18 cellular contexts compared by ENCODE assay signal in the genomic region with DNA sequence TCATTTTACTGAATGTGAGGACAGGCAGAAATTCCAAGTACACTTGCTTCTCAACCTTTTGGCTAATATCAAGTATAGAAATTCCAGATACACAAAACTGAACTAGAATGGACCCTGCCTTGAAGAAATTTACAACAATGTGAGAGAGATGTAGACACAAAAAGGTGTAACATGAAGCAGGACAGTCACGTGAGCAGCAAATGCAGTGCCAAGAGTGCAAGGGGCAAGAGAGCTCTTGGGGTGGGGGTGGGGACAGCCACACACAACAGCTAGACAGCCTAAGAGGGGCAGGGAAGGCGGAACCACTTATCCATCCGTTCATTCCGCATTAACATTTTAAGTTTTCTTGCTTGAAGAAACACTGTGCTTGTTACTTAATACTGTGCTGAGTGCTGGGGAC. TPM values are rescaled to one million over a fixed set of nuclear protein-coding genes. Genes with fewer than 3 reads are reported as not detected.
DNase-seq lines count a peak whose midpoint lies in the region; ATAC-seq and TF ChIP-seq lines count a peak whose summit lies in the region.
"Had no signal": no experiment of that assay in that cellular context is flagged by ENCODE, and none has a peak within 500 bp of the region (broad histone marks: within the 10 kb centered on the region; RNA-seq: fewer than 3 reads in every experiment).

No MANE protein-coding gene starts in this region.

- H4K20me1 ChIP-seq in PC-9 (ENCODE audit: insufficient read depth) = no peaks in the 10 kb centered on the region

- no peaks in the 10 kb centered on the region for H3K9me2 ChIP-seq in PC-9 (ENCODE audit: insufficient read depth)

- no peak for TF ChIP-seq RAD21 in liver (IDR thresholded peaks at IDR 0.05)

- DNase-seq in NCI-H510A (lab: John Stamatoyannopoulos, UW) (peak; percentile 36), NCI-H510A treated with DMSO at 0.1 percent for 48 hours (lab: John Stamatoyannopoulos, UW) (no peak), PC-9 (no peak), stomach (peak; percentile 51), brain microvascular endothelial cell (no peak)
- DNase-seq in activated CD8-positive, alpha-beta memory T cell treated with anti-CD3 and anti-CD28 coated beads, Interleukin-2, amount 50 U/mL, for 4 hours = no peak
- DNase-seq: activated CD4-positive, alpha-beta T cell treated with anti-CD3 and anti-CD28 coated beads, Interleukin-2, amount 50 U/mL, for 4 hours; activated naive CD8-positive, alpha-beta T cell treated with anti-CD3 and anti-CD28 coated beads, Interleukin-2, amount 50 U/mL, for 24 hours; activated T-cell treated with anti-CD3 and anti-CD28 coated beads, Interleukin-2, amount 50 U/mL, for 4 hours; effector CD8-positive, alpha-beta T cell; heart right ventricle; NCI-H1436 treated with DMSO at 0.1 percent for 48 hours; NCI-H69; stimulated activated naive B cell treated with anti-CD40 and anti-IgM and Interleukin-4, amounts not matched to agents 10 μg/mL and 1 μg/mL and 100 μg/mL, for 72 hours had no signal

- BruUV-seq in PC-9 (replicated peaks; lab: Mats Ljungman, UMichigan) = no TSS peak

- 0 out of 2 replicates have a peak overlapping the region, but pooled peaks have one; percentile 81 for H3K4me2 ChIP-seq in PC-9

- CTCF ChIA-PET in PC-9 (lab: Charles Lee) = no interaction called here

- H3K27me3 ChIP-seq in PC-9 (ENCODE audit: insufficient read depth, low read depth) (no peaks in the 10 kb centered on the region), liver (ENCODE audit: control insufficient read depth in 4 of 4, insufficient read depth in 4 of 4, low read length in 3 of 4) (no peaks in the 10 kb centered on the region), stomach (no peaks in the 10 kb centered on the region), brain microvascular endothelial cell (replicated peaks) (no peaks in the 10 kb centered on the region)
- H3K27me3 ChIP-seq: heart right ventricle had no signal

- intact Hi-C loops in PC-9 (cut with micrococcal nuclease; ENCODE audit: unreplicated experiment) (loop anchor here (10.0 kb wide), 1 partner anchor 220 kb away; a partner anchor contains a TSS), stomach (cut with DNase I; ENCODE audit: low total_unique reads) (no loop called here)

- H3F3A ChIP-seq in PC-9 (ENCODE audit: insufficient read depth, low read depth) = peaks cover 70% of the 10 kb centered on the region

- WGBS in liver = 59% methylated on average over 4 of the region's 4 CpGs
- WGBS in stomach, 5 donors = 45 to 54% (median 52%) methylated on average over 4 of the region's 4 CpGs

- no peak for ATAC-seq in GM18505 (IDR thresholded peaks at IDR 0.05; ENCODE audit: unreplicated experiment)
- ATAC-seq: activated naive CD8-positive, alpha-beta T cell treated with anti-CD3 and anti-CD28 coated beads, Interleukin-2, amount 50 U/mL, for 24 hours; activated T-cell treated with anti-CD3 and anti-CD28 coated beads, Interleukin-2, amount 50 U/mL, for 4 hours; heart right ventricle; SK-N-SH treated with all-trans-retinoic acid at 6 μM for 48 hours; stimulated activated naive B cell treated with anti-CD40 and anti-IgM and Interleukin-4, amounts not matched to agents 10 μg/mL and 1 μg/mL and 100 μg/mL, for 72 hours had no signal

- in situ Hi-C loops in brain microvascular endothelial cell (cut with HindIII; ENCODE audit: low pct_ligation_motif_present, low sequenced_read_pairs) = no loop called here

- no peaks in the 10 kb centered on the region for H3K36me3 ChIP-seq in PC-9 (ENCODE audit: low read depth)
- H3K36me3 ChIP-seq in liver (ENCODE audit: control insufficient read depth in 4 of 4, insufficient read depth in 3 of 4, low read depth in 1 of 4, low read length in 3 of 4) = no peaks in the 10 kb centered on the region
- H3K36me3 ChIP-seq in stomach = no peaks in the 10 kb centered on the region
- H3K36me3 ChIP-seq in brain microvascular endothelial cell (replicated peaks) = no peaks in the 10 kb centered on the region
- H3K36me3 ChIP-seq: heart right ventricle, prostate gland had no signal

- TF ChIP-seq POLR2A in stomach (IDR thresholded peaks at IDR 0.05) (no peak), GM18505 (IDR thresholded peaks at IDR 0.05; ENCODE audit: borderline replicate concordance, extremely low read depth, insufficient read depth, insufficient read length) (no peak)

- H3K9me3 ChIP-seq in PC-9 (ENCODE audit: insufficient read depth, low read depth) (no peaks in the 10 kb centered on the region), liver (ENCODE audit: control insufficient read depth in 4 of 4, low read length in 3 of 4) (no peaks in the 10 kb centered on the region), stomach (no peaks in the 10 kb centered on the region)
- H3K9me3 ChIP-seq: heart right ventricle, prostate gland had no signal

- H3K79me2 ChIP-seq in PC-9 (ENCODE audit: low read depth) = peaks cover 64% of the 10 kb centered on the region

- TF ChIP-seq EP300 in stomach (IDR thresholded peaks at IDR 0.05) = no peak

- no peak for TF ChIP-seq CTCF in PC-9 (conservative IDR thresholded peaks at IDR 0.05)
- TF ChIP-seq CTCF in liver (IDR thresholded peaks at IDR 0.05; ENCODE audit: low read depth, low read length, missing input control) = no peak
- no peak for TF ChIP-seq CTCF in stomach (IDR thresholded peaks at IDR 0.05)
- no peak for TF ChIP-seq CTCF in brain microvascular endothelial cell (IDR thresholded peaks at IDR 0.05; ENCODE audit: low read depth, low read length, missing control alignments)

- H3K4me1 ChIP-seq in PC-9 (replicated peaks; ENCODE audit: insufficient read depth) (peaks cover 96% of the 10 kb centered on the region), liver (ENCODE audit: control insufficient read depth in 4 of 4, insufficient read depth in 4 of 4, low read length in 3 of 4) (peaks cover 8 to 27% (median 19%) of the 10 kb centered on the region in 4 donors), stomach (peaks cover 42 to 95% (median 79%) of the 10 kb centered on the region in 4 donors)

- no peak overlapping the region for H3K4me3 ChIP-seq in PC-9
- H3K4me3 ChIP-seq in liver (ENCODE audit: low read depth in 1 of 3, low read length in 3 of 3) = no peak overlapping the region
- H3K4me3 ChIP-seq in stomach = no peak overlapping the region
- no peak overlapping the region for H3K4me3 ChIP-seq in brain microvascular endothelial cell (ENCODE audit: low read depth, low read length)
- H3K4me3 ChIP-seq: heart right ventricle, prostate gland had no signal

- H2AFZ ChIP-seq in PC-9 = no peak overlapping the region

- no peak overlapping the region for H3K9ac ChIP-seq in liver (ENCODE audit: low read depth in 1 of 2, low read length in 2 of 2)

- POLR2A ChIA-PET in PC-9 (lab: Charles Lee; ENCODE audit: unreplicated experiment) = no interaction called here

- H3K27ac ChIP-seq in PC-9 = no peak overlapping the region
- no peak overlapping the region for H3K27ac ChIP-seq in liver (ENCODE audit: low read depth in 1 of 2, low read length in 2 of 2)
- H3K27ac ChIP-seq in stomach = peak overlapping the region; percentile 49 to 91 (median 85)
- H3K27ac ChIP-seq in brain microvascular endothelial cell = no peak overlapping the region
- H3K27ac ChIP-seq: heart right ventricle had no signal

TF ChIP-seq in liver, 16 proteins besides CTCF, POLR2A, EP300 and RAD21:
- peak; percentile 32 for TF ChIP-seq HNF4G (IDR thresholded peaks at IDR 0.05)
- no peak for TF ChIP-seq NR2F2 (IDR thresholded peaks at IDR 0.05)
- TF ChIP-seq RXRA (IDR thresholded peaks at IDR 0.05) = peak; percentile 17 to 52
- TF ChIP-seq, protein P1, sequence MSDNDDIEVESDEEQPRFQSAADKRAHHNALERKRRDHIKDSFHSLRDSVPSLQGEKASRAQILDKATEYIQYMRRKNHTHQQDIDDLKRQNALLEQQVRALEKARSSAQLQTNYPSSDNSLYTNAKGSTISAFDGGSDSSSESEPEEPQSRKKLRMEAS (IDR thresholded peaks at IDR 0.05) = no peak
- TF ChIP-seq HNF4A (conservative IDR thresholded peaks at IDR 0.05) = peak; percentile 59 to 70
- no peak for TF ChIP-seq SP1 (IDR thresholded peaks at IDR 0.05)

RNA-seq across cellular contexts. Expression of a gene that starts 28.9 kb away (rescaled TPM):
- total RNA-seq in PC-9 (2021) (26.9 and 28.3 TPM in 2 replicates), liver (10 to 100 TPM in 1 of 2 donors, 1 to 10 TPM in 1; 6.1 to 28.8 TPM), stomach (10 to 100 TPM; 31.2 to 82.3 (median 69.2) TPM)
- polyA plus RNA-seq in liver (1 to 10 TPM; 7.3 to 9.7 TPM), stomach (10 to 100 TPM; 12.8 to 20.5 (median 18.0) TPM)

Comparison
In these comparisons a context has a peak if more than half of its experiments do, and no peak if none do; other contexts are left out.
1. DNase-seq: peak in NCI-H510A (single experiment) and stomach (single experiment); none in NCI-H510A treated with DMSO at 0.1 percent for 48 hours (single experiment), PC-9 (0 of 2), brain microvascular endothelial cell (single experiment) and activated CD8-positive, alpha-beta memory T cell treated with anti-CD3 and anti-CD28 coated beads, Interleukin-2, amount 50 U/mL, for 4 hours (single experiment).
2. H3K27ac ChIP-seq: peak in stomach (5 of 5); none in PC-9 (single experiment), liver (0 of 2) and brain microvascular endothelial cell (single experiment).